11 cellular contexts compared by ENCODE assay signal in genomic region chr4:147480502-147480890, GRCh38. TPM values are rescaled to one million over a fixed set of nuclear protein-coding genes. Genes with fewer than 3 reads are reported as not detected.
DNase-seq lines count a peak whose midpoint lies in the region; ATAC-seq, FAIRE-seq and TF ChIP-seq lines count a peak whose summit lies in the region.
"Had no signal": no experiment of that assay in that cellular context is flagged by ENCODE, and none has a peak within 500 bp of the region (broad histone marks: within the 10 kb centered on the region; RNA-seq: fewer than 3 reads in every experiment).

No MANE protein-coding gene starts in this region.

- no peak for TF ChIP-seq POLR2A in A549 (IDR thresholded peaks at IDR 0.05; ENCODE audit: low read length)
- TF ChIP-seq POLR2A in heart left ventricle (IDR thresholded peaks at IDR 0.05): no peak

- H3K9ac ChIP-seq in SK-N-MC (ENCODE audit: insufficient read length): peak overlapping the region; percentile 75
- H3K9ac ChIP-seq in parathyroid adenoma: no peak overlapping the region

- H3K27me3 ChIP-seq in heart left ventricle (peaks cover 0 to 20% (median 0%) of the 10 kb centered on the region in 9 donors), parathyroid adenoma (ENCODE audit: control insufficient read depth, insufficient read depth, low read length) (no peaks in the 10 kb centered on the region)

- H2AFZ ChIP-seq in parathyroid adenoma: peak overlapping the region; percentile 25

- no peak for FAIRE-seq in A549 (lab: Jason Lieb, UNC)

- peak overlapping the region; percentile 44 for H3K4me3 ChIP-seq in A549
- H3K4me3 ChIP-seq in SK-N-MC: peak overlapping the region; percentile 91
- peak overlapping the region in 11 of 12 donors; percentile 49 to 82 (median 65) for H3K4me3 ChIP-seq in heart left ventricle
- H3K4me3 ChIP-seq in parathyroid adenoma (ENCODE audit: low read depth, low read length): peak overlapping the region; percentile 52

- 93% methylated on average over 11 of the region's 11 CpGs for WGBS in A549 (ENCODE audit: missing lambda C conversion rate)
- 31 to 45% (median 43%) methylated on average over 11 of the region's 11 CpGs for WGBS in heart left ventricle, 4 donors

- intact Hi-C loops in heart left ventricle (cut with DNase I): loop anchor here in 3 of 10 donors (2.0 to 10.0 kb wide), 4 partner anchors 118 to 316 kb away; no protein-coding TSS in a partner anchor

- H3K27ac ChIP-seq in A549 (no peak overlapping the region), SK-N-MC (no peak overlapping the region), heart left ventricle (peak overlapping the region; percentile 71 to 93 (median 84)), parathyroid adenoma (no peak overlapping the region)

- no peaks in the 10 kb centered on the region for H3K79me2 ChIP-seq in parathyroid adenoma

- no peak for ATAC-seq in A549
- ATAC-seq in heart left ventricle: peak in 3 of 4 donors; percentile 6 to 19 (median 10)

- TF ChIP-seq RAD21 in A549 (conservative IDR thresholded peaks at IDR 0.05 in 1 of 2, IDR thresholded peaks at IDR 0.05 in 1 of 2): no peak

- peak overlapping the region; percentile 83 for H3K4me2 ChIP-seq in A549
- peak overlapping the region; percentile 72 for H3K4me2 ChIP-seq in parathyroid adenoma (ENCODE audit: low read length)

- TF ChIP-seq CTCF in A549 (IDR thresholded peaks at IDR 0.05) (no peak), heart left ventricle (IDR thresholded peaks at IDR 0.05) (no peak), parathyroid adenoma (IDR thresholded peaks at IDR 0.05) (no peak)

- no peaks in the 10 kb centered on the region for H3K4me1 ChIP-seq in A549
- H3K4me1 ChIP-seq in heart left ventricle: peaks cover 0 to 30% (median 6%) of the 10 kb centered on the region in 12 donors
- H3K4me1 ChIP-seq in parathyroid adenoma: no peaks in the 10 kb centered on the region

- CTCF ChIA-PET in A549 (lab: Yijun Ruan, JAX): interaction anchor here (1.0 kb wide), 1 partner anchor 38 kb away, joined by 4 read pairs; no protein-coding TSS in a partner anchor

- DNase-seq in A549 (ENCODE audit: low read depth in 1 of 2, low spot score in 1 of 2) (no peak), SK-N-MC (ENCODE audit: low read depth, low spot score) (no peak), heart left ventricle (no peak), 8988T (no peak), NCI-H82 treated with DMSO at 0.1 percent for 48 hours (lab: John Stamatoyannopoulos, UW; ENCODE audit: unreplicated experiment) (no peak), NCI-H526 (lab: John Stamatoyannopoulos, UW) (no peak), KG1 (lab: John Stamatoyannopoulos, UW) (no peak)
- DNase-seq: activated CD4-positive, alpha-beta T cell treated with anti-CD3 and anti-CD28 coated beads for 4 hours; NCI-H1048; OCI-M1 had no signal

- H3K9me3 ChIP-seq in A549: no peaks in the 10 kb centered on the region
- H3K9me3 ChIP-seq in SK-N-MC (ENCODE audit: low read depth, low read length): no peaks in the 10 kb centered on the region
- peaks cover 0 to 6% (median 0%) of the 10 kb centered on the region in 12 donors for H3K9me3 ChIP-seq in heart left ventricle
- H3K9me3 ChIP-seq in parathyroid adenoma (ENCODE audit: control insufficient read depth, low read length): no peaks in the 10 kb centered on the region

- POLR2A ChIA-PET in A549 (lab: Yijun Ruan, JAX): no interaction called here

- peaks cover 3% of the 10 kb centered on the region; the same call in 1 of the 2 replicates for H3K36me3 ChIP-seq in SK-N-MC (ENCODE audit: insufficient read depth, low read length)
- peaks cover 0 to 2% (median 0%) of the 10 kb centered on the region in 9 donors for H3K36me3 ChIP-seq in heart left ventricle
- H3K36me3 ChIP-seq in parathyroid adenoma (ENCODE audit: control insufficient read depth, insufficient read depth, low read length): no peaks in the 10 kb centered on the region

- TF ChIP-seq EP300 in A549 (IDR thresholded peaks at IDR 0.05): no peak

TF ChIP-seq in A549, 52 proteins besides CTCF, POLR2A, EP300 and RAD21:
- TF ChIP-seq JUNB (IDR thresholded peaks at IDR 0.05) (no peak), ATOH8 (CRISPR knock-in tag; IDR thresholded peaks at IDR 0.05; ENCODE audit: low read depth) (no peak), FOSB (CRISPR knock-in tag; IDR thresholded peaks at IDR 0.05) (no peak), KDM1A (IDR thresholded peaks at IDR 0.05; ENCODE audit: low read depth) (no peak), MYC (IDR thresholded peaks at IDR 0.05; ENCODE audit: borderline replicate concordance, low read length) (no peak), HOXB5 (CRISPR knock-in tag; IDR thresholded peaks at IDR 0.05) (no peak), RCOR1 (IDR thresholded peaks at IDR 0.05; ENCODE audit: low read depth, low read length) (no peak), KDM5A (IDR thresholded peaks at IDR 0.05) (no peak), NR3C1 (IDR thresholded peaks at IDR 0.05) (no peak), TP53 (CRISPR knock-in tag; IDR thresholded peaks at IDR 0.05) (no peak), HDAC2 (IDR thresholded peaks at IDR 0.05) (no peak), MAFK (IDR thresholded peaks at IDR 0.05; ENCODE audit: partially characterized antibody) (no peak), NPAS2 (CRISPR knock-in tag; IDR thresholded peaks at IDR 0.05; ENCODE audit: borderline replicate concordance) (no peak)
TF ChIP-seq in A549: peak in this region for 0.

RNA-seq across cellular contexts. Expression of gene EDNRA, which starts 0.4 kb away (rescaled TPM):
- 0.37 and 0.40 TPM in 2 replicates for polyA plus RNA-seq in A549 (2011; rRNA removed)
- 0.03 and 0.06 TPM in 2 replicates for polyA plus RNA-seq in A549 (2012; cell fraction: cytosol; rRNA removed)
- 0.06 and 0.07 TPM in 2 replicates for polyA plus RNA-seq in A549 (2012; cell fraction: nucleus; rRNA removed)
- 0.09 to 0.17 TPM (median 0.16 TPM) in 3 replicates for polyA plus RNA-seq in A549 (2017; fragmentation: RNase III; extraction: RNeasy Plus Mini Kit Qiagen cat#74134 plus additional on column Dnase treatment)
- polyA minus RNA-seq in A549 (2011; rRNA and poly(A)+ RNA removed): 0.54 and 0.62 TPM in 2 replicates
- 10 to 100 TPM in 8 of 9 donors, 1 to 10 TPM in 1; 6.8 to 39.0 (median 16.3) TPM for total RNA-seq in heart left ventricle
- 10 to 100 TPM in 1 of 2 donors, 1 to 10 TPM in 1; 3.8 to 12.0 TPM for polyA plus RNA-seq in heart left ventricle

Comparison
In these comparisons a context has a peak if more than half of its experiments do, and no peak if none do; other contexts are left out.
1. ATAC-seq: peak in heart left ventricle (3 of 4); none in A549 (0 of 2).
2. H3K27ac ChIP-seq: peak in heart left ventricle (12 of 12); none in A549 (0 of 2), SK-N-MC (single experiment) and parathyroid adenoma (single experiment).
3. Peak in every context shown above with its lines, with median percentiles within 50 percentile points of each other: H3K4me3 ChIP-seq.